ENCODE assay signal across 9 cellular contexts in the genomic region with DNA sequence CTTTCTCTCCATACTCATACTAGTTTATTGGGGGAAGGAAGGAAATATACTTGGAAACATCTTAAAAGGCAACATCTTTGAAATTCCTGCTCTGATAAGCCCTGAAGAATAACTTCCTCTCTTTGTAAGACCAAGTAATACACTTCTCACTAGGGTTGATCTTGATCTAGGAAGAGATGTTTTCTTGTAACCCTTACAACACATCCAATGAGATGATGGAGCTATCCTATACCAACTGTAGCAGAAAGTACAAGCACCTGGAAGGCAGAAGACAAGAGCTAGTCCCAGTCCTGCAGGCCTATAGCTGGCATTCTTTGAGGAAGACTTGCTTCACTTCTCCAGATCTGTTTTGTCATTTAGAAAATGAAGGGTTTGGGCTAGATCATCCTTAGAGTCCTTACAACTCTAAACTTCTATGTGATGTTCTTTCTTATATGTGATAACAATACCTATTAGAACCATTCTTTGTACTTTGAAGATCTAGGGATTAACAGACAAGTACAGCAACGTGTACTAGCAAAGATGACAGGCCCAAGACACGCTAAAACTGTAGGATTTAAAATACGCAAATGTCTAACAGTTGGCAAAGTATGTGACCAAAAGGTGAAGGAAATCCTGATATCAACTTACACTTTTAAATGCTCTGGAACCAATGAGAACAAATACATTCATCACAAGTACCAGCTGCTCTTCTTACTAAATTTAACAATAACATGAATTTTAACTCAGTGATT. TPM values are rescaled to one million over a fixed set of nuclear protein-coding genes. Genes with fewer than 3 reads are reported as not detected.
DNase-seq lines count a peak whose midpoint lies in the region; ATAC-seq lines count a peak whose summit lies in the region.
"Had no signal": no experiment of that assay in that cellular context is flagged by ENCODE, and none has a peak within 500 bp of the region (broad histone marks: within the 10 kb centered on the region; RNA-seq: fewer than 3 reads in every experiment).

No MANE protein-coding gene starts in this region.

- H3K27me3 ChIP-seq in right cardiac atrium (ENCODE audit: control insufficient read depth, insufficient read depth) (no peaks in the 10 kb centered on the region), mononuclear cell (ENCODE audit: insufficient read depth, low read length) (no peaks in the 10 kb centered on the region), aorta (ENCODE audit: control insufficient read depth in 1 of 2, insufficient read depth in 2 of 2, low read length in 1 of 2) (no peaks in the 10 kb centered on the region)

- peaks cover 61% of the 10 kb centered on the region for H3K4me1 Mint-ChIP-seq in activated CD8-positive, alpha-beta T cell treated with anti-CD3 and anti-CD28 coated beads, Interleukin-2, amount 10 ng/mL, durations not matched to agents 7 days and 5 days (ENCODE audit: low read depth)

- POLR2A ChIA-PET in activated CD8-positive, alpha-beta T cell treated with anti-CD3 and anti-CD28 coated beads, Interleukin-2, amount 10 ng/mL, durations not matched to agents 7 days and 5 days (lab: Charles Lee): interaction anchor here (0.6 to 9.6 kb wide), 36 partner anchors 11 to 195 kb away, joined by 3 to 226 read pairs (median 6); no protein-coding TSS in a partner anchor

- peak overlapping the region; percentile 95 for H3K4me3 Mint-ChIP-seq in activated CD8-positive, alpha-beta T cell treated with anti-CD3 and anti-CD28 coated beads, Interleukin-2, amount 10 ng/mL, durations not matched to agents 7 days and 5 days

- peak overlapping the region; percentile 95 for H3K27ac Mint-ChIP-seq in activated CD8-positive, alpha-beta T cell treated with anti-CD3 and anti-CD28 coated beads, Interleukin-2, amount 10 ng/mL, durations not matched to agents 7 days and 5 days

- peaks cover 45% of the 10 kb centered on the region for H3K36me3 Mint-ChIP-seq in activated CD8-positive, alpha-beta T cell treated with anti-CD3 and anti-CD28 coated beads, Interleukin-2, amount 10 ng/mL, durations not matched to agents 7 days and 5 days (ENCODE audit: low read depth)

- ATAC-seq in right cardiac atrium (no peak), left ventricle myocardium superior (no peak), aorta (ENCODE audit: low FRiP score) (no peak)
- no peak for ATAC-seq in activated CD8-positive, alpha-beta T cell treated with anti-CD3 and anti-CD28 coated beads, Interleukin-2, amount 10 ng/mL, durations not matched to agents 7 days and 5 days
- ATAC-seq: left colon had no signal

- DNase-seq in right cardiac atrium (no peak), left ventricle myocardium superior (no peak), aorta (no peak), head of caudate nucleus (no peak), NCI-H748 treated with DMSO at 0.1 percent for 48 hours (lab: John Stamatoyannopoulos, UW) (no peak)
- DNase-seq in activated CD8-positive, alpha-beta T cell treated with anti-CD3 and anti-CD28 coated beads, Interleukin-2, amount 10 ng/mL, durations not matched to agents 7 days and 5 days: no peak
- no peak for DNase-seq in stimulated activated CD4-positive, alpha-beta T cell treated with anti-CD3 and anti-CD28 coated beads, Interleukin-4, amount 100 ng/mL, for 1 hour

- 86% methylated on average over 3 of the region's 3 CpGs for WGBS in right cardiac atrium
- 65 to 77% methylated on average over 3 of the region's 3 CpGs for WGBS in aorta, 2 donors

- H3K4me1 ChIP-seq in right cardiac atrium (ENCODE audit: control insufficient read depth, insufficient read depth, low read length) (peaks cover 12% of the 10 kb centered on the region), mononuclear cell (ENCODE audit: insufficient read depth, low read length) (peaks cover 56% of the 10 kb centered on the region), aorta (ENCODE audit: control insufficient read depth in 1 of 2, insufficient read depth in 2 of 2, low read length in 2 of 2) (peaks cover 2 to 9% of the 10 kb centered on the region in 2 donors)

- no peaks in the 10 kb centered on the region for H3K27me3 Mint-ChIP-seq in activated CD8-positive, alpha-beta T cell treated with anti-CD3 and anti-CD28 coated beads, Interleukin-2, amount 10 ng/mL, durations not matched to agents 7 days and 5 days (ENCODE audit: low read depth)

- intact Hi-C loops in right cardiac atrium (cut with DNase I): loop anchor here in 1 of 4 donors (5.0 kb wide), 1 partner anchor 122 kb away; no protein-coding TSS in a partner anchor
- intact Hi-C loops in left ventricle myocardium superior (cut with micrococcal nuclease): loop anchor here (5.0 kb wide), 1 partner anchor 117 kb away; no protein-coding TSS in a partner anchor
- intact Hi-C loops in aorta (cut with DNase I): loop anchor here in 1 of 2 donors (2.0 to 10.0 kb wide), 2 partner anchors 54 to 112 kb away; no protein-coding TSS in a partner anchor
- intact Hi-C loops in head of caudate nucleus (cut with DNase I): no loop called here

- H3K9me3 ChIP-seq in right cardiac atrium (ENCODE audit: control insufficient read depth, low read length): no peaks in the 10 kb centered on the region
- H3K9me3 ChIP-seq in mononuclear cell (ENCODE audit: low read depth, low read length): no peaks in the 10 kb centered on the region
- no peaks in the 10 kb centered on the region for H3K9me3 ChIP-seq in aorta (ENCODE audit: control insufficient read depth, low read length)

- H3K9me3 Mint-ChIP-seq in activated CD8-positive, alpha-beta T cell treated with anti-CD3 and anti-CD28 coated beads, Interleukin-2, amount 10 ng/mL, durations not matched to agents 7 days and 5 days (ENCODE audit: insufficient read depth): no peaks in the 10 kb centered on the region

- H3K27ac ChIP-seq in right cardiac atrium (ENCODE audit: low read length) (no peak overlapping the region), aorta (ENCODE audit: low read depth in 1 of 2, low read length in 2 of 2) (peak overlapping the region; percentile 45 to 54)

- H3K36me3 ChIP-seq in aorta (ENCODE audit: control insufficient read depth in 1 of 2, insufficient read depth in 2 of 2, low read length in 1 of 2): no peaks in the 10 kb centered on the region

- CTCF ChIA-PET in activated CD8-positive, alpha-beta T cell treated with anti-CD3 and anti-CD28 coated beads, Interleukin-2, amount 10 ng/mL, durations not matched to agents 7 days and 5 days (lab: Charles Lee): interaction anchor here (0.6 to 8.2 kb wide), 26 partner anchors 10 to 381 kb away, joined by 3 to 78 read pairs (median 5); no protein-coding TSS in a partner anchor

- peak overlapping the region; percentile 87 for H3K4me3 ChIP-seq in right cardiac atrium (ENCODE audit: low read length)
- H3K4me3 ChIP-seq in mononuclear cell (ENCODE audit: low read length): peak overlapping the region; percentile 92
- peak overlapping the region in 1 of 2 donors; percentile 78 for H3K4me3 ChIP-seq in aorta (ENCODE audit: low read length in 2 of 2)

RNA-seq across cellular contexts. Expression of a gene that starts 1.8 kb away (rescaled TPM):
- total RNA-seq in right cardiac atrium: 10 to 100 TPM; 13.9 to 18.8 (median 14.5) TPM
- polyA plus RNA-seq in right cardiac atrium: 4.8 TPM
- total RNA-seq in left ventricle myocardium superior: 6.9 TPM
- 100 to 1,000 TPM; 188 to 224 TPM for total RNA-seq in activated CD8-positive, alpha-beta T cell treated with anti-CD3 and anti-CD28 coated beads, Interleukin-2, amount 10 ng/mL, durations not matched to agents 7 days and 5 days
- total RNA-seq in mononuclear cell: 171 TPM
- total RNA-seq in aorta: 10 to 100 TPM; 53.3 to 62.6 TPM
- polyA plus RNA-seq in aorta: 10 to 100 TPM in 1 of 2 donors, 1 to 10 TPM in 1; 4.5 to 14.4 TPM
